21 cellular contexts compared by ENCODE assay signal in the genomic region with DNA sequence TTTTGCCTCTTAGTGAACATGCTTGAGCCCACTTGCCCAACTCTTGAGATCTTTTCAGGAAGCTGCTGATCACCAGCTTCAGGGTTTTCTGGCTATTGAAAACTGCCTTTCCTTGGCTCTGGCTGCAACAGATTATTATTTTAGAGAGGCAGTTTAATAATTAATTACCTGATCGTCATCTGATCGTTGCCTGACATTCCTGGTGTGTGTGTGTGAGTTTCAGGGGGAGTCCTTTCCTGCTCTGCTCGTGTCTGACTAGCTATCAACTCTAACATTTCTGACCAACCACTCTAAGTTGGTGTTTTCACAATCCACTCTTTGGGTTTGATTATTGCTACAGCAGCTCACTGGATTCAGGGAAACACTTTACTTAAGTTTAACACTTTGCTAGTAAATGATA.
"Had no signal": no experiment of that assay in that cellular context is flagged by ENCODE, and none has a peak within 500 bp of the region (broad histone marks: within the 10 kb centered on the region; RNA-seq: fewer than 3 reads in every experiment).

No MANE protein-coding gene starts in this region.

- H3K9me3 Mint-ChIP-seq: stimulated activated naive CD8-positive, alpha-beta T cell treated with anti-CD3 and anti-CD28 coated beads, Interleukin-15, amount 100 ng/mL, for 72 hours; type B pancreatic cell had no signal

- H3K4me3 Mint-ChIP-seq: mesothelial cell of epicardium; naive B cell; natural killer cell; nephron progenitor cell; neural progenitor cell; stimulated activated memory B cell treated with anti-CD40 and anti-IgM and Interleukin-4, amounts not matched to agents 10 μg/mL and 1 μg/mL and 100 μg/mL, for 72 hours; stimulated activated naive CD8-positive, alpha-beta T cell treated with anti-CD3 and anti-CD28 coated beads, Interleukin-15, amount 100 ng/mL, for 72 hours; type B pancreatic cell had no signal

- H3K4me1 Mint-ChIP-seq: mesothelial cell of epicardium; naive B cell; natural killer cell; nephron progenitor cell; neural progenitor cell; stimulated activated memory B cell treated with anti-CD40 and anti-IgM and Interleukin-4, amounts not matched to agents 10 μg/mL and 1 μg/mL and 100 μg/mL, for 72 hours; stimulated activated naive CD8-positive, alpha-beta T cell treated with anti-CD3 and anti-CD28 coated beads, Interleukin-15, amount 100 ng/mL, for 72 hours had no signal

- DNase-seq: hypothalamus; islet precursor cell; left ventricle myocardium inferior; mesendoderm; naive B cell; natural killer cell; nephron progenitor cell; occipital lobe; psoas muscle; right lobe of liver; stimulated activated CD4-positive, alpha-beta T cell treated with anti-CD3 and anti-CD28 coated beads, Interleukin-1b, Interleukin-23, amount 100 ng/mL, for 48 hours; stimulated activated CD4-positive, alpha-beta T cell treated with anti-CD3 and anti-CD28 coated beads, Interleukin-2, amount 100 ng/mL, for 48 hours; stimulated activated CD4-positive, alpha-beta T cell treated with anti-CD3 and anti-CD28 coated beads, Interleukin-4, amount 100 ng/mL, for 4 hours; stimulated activated CD8-positive, alpha-beta memory T cell treated with anti-CD3 and anti-CD28 coated beads, Interleukin-4, amount 100 ng/mL, for 48 hours; stimulated activated naive CD4-positive, alpha-beta T cell treated with Interleukin-2 at 50 U/mL for 16 hours; stimulated activated naive CD8-positive, alpha-beta T cell treated with anti-CD3 and anti-CD28 coated beads, Interleukin-15, amount 100 ng/mL, for 72 hours; substantia nigra had no signal

- H3K27ac Mint-ChIP-seq: mesothelial cell of epicardium; naive B cell; natural killer cell; nephron progenitor cell; neural progenitor cell; stimulated activated memory B cell treated with anti-CD40 and anti-IgM and Interleukin-4, amounts not matched to agents 10 μg/mL and 1 μg/mL and 100 μg/mL, for 72 hours; stimulated activated naive CD8-positive, alpha-beta T cell treated with anti-CD3 and anti-CD28 coated beads, Interleukin-15, amount 100 ng/mL, for 72 hours; type B pancreatic cell had no signal

- ATAC-seq: natural killer cell; psoas muscle; right lobe of liver; stimulated activated memory B cell treated with anti-CD40 and anti-IgM and Interleukin-4, amounts not matched to agents 10 μg/mL and 1 μg/mL and 100 μg/mL, for 72 hours; stimulated activated naive CD8-positive, alpha-beta T cell treated with anti-CD3 and anti-CD28 coated beads, Interleukin-15, amount 100 ng/mL, for 72 hours had no signal

- H3K27me3 Mint-ChIP-seq: naive B cell; stimulated activated memory B cell treated with anti-CD40 and anti-IgM and Interleukin-4, amounts not matched to agents 10 μg/mL and 1 μg/mL and 100 μg/mL, for 72 hours; stimulated activated naive CD8-positive, alpha-beta T cell treated with anti-CD3 and anti-CD28 coated beads, Interleukin-15, amount 100 ng/mL, for 72 hours; type B pancreatic cell had no signal

- H3K36me3 Mint-ChIP-seq: mesothelial cell of epicardium; naive B cell; neural progenitor cell; stimulated activated memory B cell treated with anti-CD40 and anti-IgM and Interleukin-4, amounts not matched to agents 10 μg/mL and 1 μg/mL and 100 μg/mL, for 72 hours; type B pancreatic cell had no signal
